1 cellular context compared by ENCODE assay signal in the genomic region with DNA sequence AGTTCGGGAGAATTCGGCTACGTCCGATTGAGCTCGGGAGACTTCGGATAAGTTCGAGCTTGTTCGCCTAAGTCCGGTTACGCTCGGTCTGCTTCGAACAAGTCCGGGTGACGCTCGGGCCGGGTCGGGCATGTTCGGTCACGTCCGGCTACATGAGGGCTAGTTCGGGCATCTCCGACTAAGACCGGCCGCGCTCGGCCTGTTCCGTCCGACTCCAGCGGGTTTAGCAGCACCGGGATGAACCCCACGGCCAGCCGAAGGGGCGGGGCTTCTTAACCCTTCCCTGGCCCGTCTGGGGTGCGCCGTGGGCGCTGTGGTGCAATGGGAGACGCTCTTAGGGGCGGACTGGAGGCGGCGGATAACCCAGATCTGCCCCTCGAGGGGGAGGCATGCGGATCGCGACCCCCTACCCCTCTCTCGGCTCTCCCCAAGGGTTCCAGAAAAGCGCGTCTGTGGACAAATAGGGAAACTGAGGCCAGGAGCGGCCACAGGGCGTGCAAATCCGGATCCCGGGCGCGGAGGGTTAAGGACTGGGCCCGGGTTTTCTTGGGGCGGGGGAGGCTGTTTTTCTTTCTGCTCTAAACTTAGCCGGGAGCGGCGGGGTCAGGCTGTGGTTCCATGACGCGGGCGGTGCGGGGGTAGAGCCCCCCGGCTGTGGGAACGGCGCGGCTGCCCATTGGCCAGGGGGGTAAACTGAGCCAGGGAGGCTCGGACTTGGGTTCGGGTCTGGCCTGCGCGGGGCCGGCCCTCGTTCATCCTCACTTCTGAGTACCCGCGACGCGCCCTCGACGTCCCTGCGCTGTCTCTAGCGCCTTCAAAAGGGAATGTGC.
TF ChIP-seq lines count a peak whose summit lies in the region.

No MANE protein-coding gene starts in this region.

TF ChIP-seq in GM23338, 12 proteins besides CTCF, POLR2A, EP300 and RAD21:
- TF ChIP-seq, protein P1, sequence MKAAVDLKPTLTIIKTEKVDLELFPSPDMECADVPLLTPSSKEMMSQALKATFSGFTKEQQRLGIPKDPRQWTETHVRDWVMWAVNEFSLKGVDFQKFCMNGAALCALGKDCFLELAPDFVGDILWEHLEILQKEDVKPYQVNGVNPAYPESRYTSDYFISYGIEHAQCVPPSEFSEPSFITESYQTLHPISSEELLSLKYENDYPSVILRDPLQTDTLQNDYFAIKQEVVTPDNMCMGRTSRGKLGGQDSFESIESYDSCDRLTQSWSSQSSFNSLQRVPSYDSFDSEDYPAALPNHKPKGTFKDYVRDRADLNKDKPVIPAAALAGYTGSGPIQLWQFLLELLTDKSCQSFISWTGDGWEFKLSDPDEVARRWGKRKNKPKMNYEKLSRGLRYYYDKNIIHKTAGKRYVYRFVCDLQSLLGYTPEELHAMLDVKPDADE (IDR thresholded peaks at IDR 0.05): no peak
- no peak for TF ChIP-seq NANOG (IDR thresholded peaks at IDR 0.05; ENCODE audit: borderline replicate concordance)
- no peak for TF ChIP-seq ZNF114 (CRISPR knock-in tag; IDR thresholded peaks at IDR 0.05)
- no peak for TF ChIP-seq ZNF331 (CRISPR knock-in tag; IDR thresholded peaks at IDR 0.05; ENCODE audit: low read depth)
- no peak for TF ChIP-seq EZH2phosphoT487 (IDR thresholded peaks at IDR 0.05; ENCODE audit: unreplicated experiment)
- TF ChIP-seq STAT1 (IDR thresholded peaks at IDR 0.05; ENCODE audit: unreplicated experiment): no peak
- no peak for TF ChIP-seq JUNB (IDR thresholded peaks at IDR 0.05; ENCODE audit: unreplicated experiment)
- TF ChIP-seq, protein P2, sequence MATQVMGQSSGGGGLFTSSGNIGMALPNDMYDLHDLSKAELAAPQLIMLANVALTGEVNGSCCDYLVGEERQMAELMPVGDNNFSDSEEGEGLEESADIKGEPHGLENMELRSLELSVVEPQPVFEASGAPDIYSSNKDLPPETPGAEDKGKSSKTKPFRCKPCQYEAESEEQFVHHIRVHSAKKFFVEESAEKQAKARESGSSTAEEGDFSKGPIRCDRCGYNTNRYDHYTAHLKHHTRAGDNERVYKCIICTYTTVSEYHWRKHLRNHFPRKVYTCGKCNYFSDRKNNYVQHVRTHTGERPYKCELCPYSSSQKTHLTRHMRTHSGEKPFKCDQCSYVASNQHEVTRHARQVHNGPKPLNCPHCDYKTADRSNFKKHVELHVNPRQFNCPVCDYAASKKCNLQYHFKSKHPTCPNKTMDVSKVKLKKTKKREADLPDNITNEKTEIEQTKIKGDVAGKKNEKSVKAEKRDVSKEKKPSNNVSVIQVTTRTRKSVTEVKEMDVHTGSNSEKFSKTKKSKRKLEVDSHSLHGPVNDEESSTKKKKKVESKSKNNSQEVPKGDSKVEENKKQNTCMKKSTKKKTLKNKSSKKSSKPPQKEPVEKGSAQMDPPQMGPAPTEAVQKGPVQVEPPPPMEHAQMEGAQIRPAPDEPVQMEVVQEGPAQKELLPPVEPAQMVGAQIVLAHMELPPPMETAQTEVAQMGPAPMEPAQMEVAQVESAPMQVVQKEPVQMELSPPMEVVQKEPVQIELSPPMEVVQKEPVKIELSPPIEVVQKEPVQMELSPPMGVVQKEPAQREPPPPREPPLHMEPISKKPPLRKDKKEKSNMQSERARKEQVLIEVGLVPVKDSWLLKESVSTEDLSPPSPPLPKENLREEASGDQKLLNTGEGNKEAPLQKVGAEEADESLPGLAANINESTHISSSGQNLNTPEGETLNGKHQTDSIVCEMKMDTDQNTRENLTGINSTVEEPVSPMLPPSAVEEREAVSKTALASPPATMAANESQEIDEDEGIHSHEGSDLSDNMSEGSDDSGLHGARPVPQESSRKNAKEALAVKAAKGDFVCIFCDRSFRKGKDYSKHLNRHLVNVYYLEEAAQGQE (IDR thresholded peaks at IDR 0.05; ENCODE audit: unreplicated experiment): no peak
- no peak for TF ChIP-seq EZH2 (IDR thresholded peaks at IDR 0.05; ENCODE audit: low read depth, unreplicated experiment)
- TF ChIP-seq, protein P3, sequence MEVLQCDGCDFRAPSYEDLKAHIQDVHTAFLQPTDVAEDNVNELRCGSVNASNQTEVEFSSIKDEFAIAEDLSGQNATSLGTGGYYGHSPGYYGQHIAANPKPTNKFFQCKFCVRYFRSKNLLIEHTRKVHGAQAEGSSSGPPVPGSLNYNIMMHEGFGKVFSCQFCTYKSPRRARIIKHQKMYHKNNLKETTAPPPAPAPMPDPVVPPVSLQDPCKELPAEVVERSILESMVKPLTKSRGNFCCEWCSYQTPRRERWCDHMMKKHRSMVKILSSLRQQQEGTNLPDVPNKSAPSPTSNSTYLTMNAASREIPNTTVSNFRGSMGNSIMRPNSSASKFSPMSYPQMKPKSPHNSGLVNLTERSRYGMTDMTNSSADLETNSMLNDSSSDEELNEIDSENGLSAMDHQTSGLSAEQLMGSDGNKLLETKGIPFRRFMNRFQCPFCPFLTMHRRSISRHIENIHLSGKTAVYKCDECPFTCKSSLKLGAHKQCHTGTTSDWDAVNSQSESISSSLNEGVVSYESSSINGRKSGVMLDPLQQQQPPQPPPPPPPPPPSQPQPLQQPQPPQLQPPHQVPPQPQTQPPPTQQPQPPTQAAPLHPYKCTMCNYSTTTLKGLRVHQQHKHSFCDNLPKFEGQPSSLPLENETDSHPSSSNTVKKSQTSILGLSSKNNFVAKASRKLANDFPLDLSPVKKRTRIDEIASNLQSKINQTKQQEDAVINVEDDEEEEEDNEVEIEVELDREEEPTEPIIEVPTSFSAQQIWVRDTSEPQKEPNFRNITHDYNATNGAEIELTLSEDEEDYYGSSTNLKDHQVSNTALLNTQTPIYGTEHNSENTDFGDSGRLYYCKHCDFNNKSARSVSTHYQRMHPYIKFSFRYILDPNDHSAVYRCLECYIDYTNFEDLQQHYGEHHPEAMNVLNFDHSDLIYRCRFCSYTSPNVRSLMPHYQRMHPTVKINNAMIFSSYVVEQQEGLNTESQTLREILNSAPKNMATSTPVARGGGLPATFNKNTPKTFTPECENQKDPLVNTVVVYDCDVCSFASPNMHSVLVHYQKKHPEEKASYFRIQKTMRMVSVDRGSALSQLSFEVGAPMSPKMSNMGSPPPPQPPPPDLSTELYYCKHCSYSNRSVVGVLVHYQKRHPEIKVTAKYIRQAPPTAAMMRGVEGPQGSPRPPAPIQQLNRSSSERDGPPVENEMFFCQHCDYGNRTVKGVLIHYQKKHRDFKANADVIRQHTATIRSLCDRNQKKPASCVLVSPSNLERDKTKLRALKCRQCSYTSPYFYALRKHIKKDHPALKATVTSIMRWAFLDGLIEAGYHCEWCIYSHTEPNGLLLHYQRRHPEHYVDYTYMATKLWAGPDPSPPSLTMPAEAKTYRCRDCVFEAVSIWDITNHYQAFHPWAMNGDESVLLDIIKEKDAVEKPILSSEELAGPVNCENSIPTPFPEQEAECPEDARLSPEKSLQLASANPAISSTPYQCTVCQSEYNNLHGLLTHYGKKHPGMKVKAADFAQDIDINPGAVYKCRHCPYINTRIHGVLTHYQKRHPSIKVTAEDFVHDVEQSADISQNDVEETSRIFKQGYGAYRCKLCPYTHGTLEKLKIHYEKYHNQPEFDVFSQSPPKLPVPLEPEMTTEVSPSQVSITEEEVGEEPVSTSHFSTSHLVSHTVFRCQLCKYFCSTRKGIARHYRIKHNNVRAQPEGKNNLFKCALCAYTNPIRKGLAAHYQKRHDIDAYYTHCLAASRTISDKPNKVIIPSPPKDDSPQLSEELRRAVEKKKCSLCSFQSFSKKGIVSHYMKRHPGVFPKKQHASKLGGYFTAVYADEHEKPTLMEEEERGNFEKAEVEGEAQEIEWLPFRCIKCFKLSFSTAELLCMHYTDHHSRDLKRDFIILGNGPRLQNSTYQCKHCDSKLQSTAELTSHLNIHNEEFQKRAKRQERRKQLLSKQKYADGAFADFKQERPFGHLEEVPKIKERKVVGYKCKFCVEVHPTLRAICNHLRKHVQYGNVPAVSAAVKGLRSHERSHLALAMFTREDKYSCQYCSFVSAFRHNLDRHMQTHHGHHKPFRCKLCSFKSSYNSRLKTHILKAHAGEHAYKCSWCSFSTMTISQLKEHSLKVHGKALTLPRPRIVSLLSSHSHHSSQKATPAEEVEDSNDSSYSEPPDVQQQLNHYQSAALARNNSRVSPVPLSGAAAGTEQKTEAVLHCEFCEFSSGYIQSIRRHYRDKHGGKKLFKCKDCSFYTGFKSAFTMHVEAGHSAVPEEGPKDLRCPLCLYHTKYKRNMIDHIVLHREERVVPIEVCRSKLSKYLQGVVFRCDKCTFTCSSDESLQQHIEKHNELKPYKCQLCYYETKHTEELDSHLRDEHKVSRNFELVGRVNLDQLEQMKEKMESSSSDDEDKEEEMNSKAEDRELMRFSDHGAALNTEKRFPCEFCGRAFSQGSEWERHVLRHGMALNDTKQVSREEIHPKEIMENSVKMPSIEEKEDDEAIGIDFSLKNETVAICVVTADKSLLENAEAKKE (CRISPR knock-in tag; IDR thresholded peaks at IDR 0.05): no peak
- no peak for TF ChIP-seq POLR2AphosphoS5 (IDR thresholded peaks at IDR 0.05; ENCODE audit: low read depth)
- no peak for TF ChIP-seq CREB1 (CRISPR knock-in tag; IDR thresholded peaks at IDR 0.05; ENCODE audit: low read depth)
